In genomic region chr1:116314305-116314919, GRCh38 we compare ENCODE assay signal across 17 cellular contexts. TPM values are rescaled to one million over a fixed set of nuclear protein-coding genes. Genes with fewer than 3 reads are reported as not detected.
DNase-seq lines count a peak whose midpoint lies in the region; ATAC-seq, FAIRE-seq and TF ChIP-seq lines count a peak whose summit lies in the region.
"Had no signal": no experiment of that assay in that cellular context is flagged by ENCODE, and none has a peak within 500 bp of the region (broad histone marks: within the 10 kb centered on the region; RNA-seq: fewer than 3 reads in every experiment).

No MANE protein-coding gene starts in this region.

- peaks cover 30 to 47% (median 36%) of the 10 kb centered on the region in 4 donors for H3K4me1 Mint-ChIP-seq in naive thymus-derived CD8-positive, alpha-beta T cell

- H3K27me3 Mint-ChIP-seq in naive thymus-derived CD8-positive, alpha-beta T cell = no peaks in the 10 kb centered on the region

- no peaks in the 10 kb centered on the region for H3K9me3 ChIP-seq in K562 (replicated peaks; ENCODE audit: control insufficient read depth, insufficient read depth, low read depth, low read length)
- no peaks in the 10 kb centered on the region for H3K9me3 ChIP-seq in parathyroid adenoma (ENCODE audit: control insufficient read depth, low read length)
- H3K9me3 ChIP-seq: Caco-2, HAP-1 had no signal

- H3K27ac ChIP-seq in K562 (ENCODE audit: extremely low read depth, low read depth, low read length) = no peak overlapping the region
- H3K27ac ChIP-seq in parathyroid adenoma = peak overlapping the region; percentile 85
- H3K27ac ChIP-seq: KMS-11 had no signal

- POLR2A ChIA-PET in K562 (lab: Yijun Ruan, JAX) = interaction anchor here (0.6 kb wide), 1 partner anchor 380 kb away, joined by 3 read pairs; no protein-coding TSS in a partner anchor
- POLR2A ChIA-PET in naive thymus-derived CD8-positive, alpha-beta T cell (lab: Charles Lee) = no interaction called here

- TF ChIP-seq CTCF in K562 (IDR thresholded peaks at IDR 0.05 in 2 of 3, conservative IDR thresholded peaks at IDR 0.05 in 1 of 3; ENCODE audit: insufficient read depth in 2 of 3, low read depth in 1 of 3, low read length in 3 of 3) = no peak
- TF ChIP-seq CTCF in fibroblast of pulmonary artery (IDR thresholded peaks at IDR 0.05; ENCODE audit: low read length, missing control alignments) = no peak
- no peak for TF ChIP-seq CTCF in parathyroid adenoma (IDR thresholded peaks at IDR 0.05)

- H3K36me3 Mint-ChIP-seq in naive thymus-derived CD8-positive, alpha-beta T cell = no peaks in the 10 kb centered on the region

- H3K4me3 ChIP-seq in K562 (no peak overlapping the region), fibroblast of pulmonary artery (replicated peaks; ENCODE audit: low read depth, low read length) (no peak overlapping the region), parathyroid adenoma (ENCODE audit: low read depth, low read length) (no peak overlapping the region)
- H3K4me3 ChIP-seq: HAP-1 had no signal

- no peak overlapping the region for H3K4me3 Mint-ChIP-seq in naive thymus-derived CD8-positive, alpha-beta T cell

- H3K9me3 Mint-ChIP-seq in naive thymus-derived CD8-positive, alpha-beta T cell = no peaks in the 10 kb centered on the region

- H2AFZ ChIP-seq in K562 (ENCODE audit: low read depth, low read length) = no peak overlapping the region
- H2AFZ ChIP-seq in parathyroid adenoma = no peak overlapping the region

- H3K79me2 ChIP-seq in K562 (ENCODE audit: control insufficient read depth, insufficient read depth, low read length) (no peaks in the 10 kb centered on the region), parathyroid adenoma (no peaks in the 10 kb centered on the region)

- TF ChIP-seq EP300 in Ishikawa (IDR thresholded peaks at IDR 0.05; ENCODE audit: borderline replicate concordance) = no peak
- no peak for TF ChIP-seq EP300 in K562 (IDR thresholded peaks at IDR 0.05; ENCODE audit: low read length)

- DNase-seq in K562 (ENCODE audit: extremely low read depth in 1 of 4, low spot score in 3 of 4) = no peak
- peak; percentile 24 for DNase-seq in fibroblast of pulmonary artery (ENCODE audit: low read depth)
- no peak for DNase-seq in naive thymus-derived CD8-positive, alpha-beta T cell
- DNase-seq: Caco-2; DMS53; NCI-H1048; NCI-H146; NCI-H2081 treated with DMSO at 0.1 percent for 48 hours; NK-92 treated with Interleukin-12 subunit alpha and Interleukin-12 subunit beta, amount 100 ng/mL, for 24 hours; SHP77 had no signal

- no peak for FAIRE-seq in K562 (lab: Jason Lieb, UNC)

- H3K9ac ChIP-seq in K562 (ENCODE audit: insufficient read depth in 1 of 2, low read depth in 2 of 2, low read length in 2 of 2) (no peak overlapping the region), parathyroid adenoma (no peak overlapping the region)
- H3K9ac ChIP-seq: KMS-11 had no signal

- H3K27me3 ChIP-seq in K562 (ENCODE audit: control insufficient read depth in 2 of 2, insufficient read depth in 2 of 2, low read length in 2 of 2) = peaks cover 0 to 5% of the 10 kb centered on the region in 2 experiments; a peak in 2 of 5 replicates
- H3K27me3 ChIP-seq in parathyroid adenoma (ENCODE audit: control insufficient read depth, insufficient read depth, low read length) = no peaks in the 10 kb centered on the region

- ATAC-seq in K562 (no peak), GM21723 (IDR thresholded peaks at IDR 0.05; ENCODE audit: unreplicated experiment) (no peak), GM21717 (IDR thresholded peaks at IDR 0.05; ENCODE audit: unreplicated experiment) (no peak)
- ATAC-seq in naive thymus-derived CD8-positive, alpha-beta T cell = no peak
- ATAC-seq: SK-N-SH treated with all-trans-retinoic acid at 6 μM for 48 hours had no signal

- in situ Hi-C loops in K562 (cut with MboI) = no loop called here

- intact Hi-C loops in K562 (cut with micrococcal nuclease) = no loop called here

- H3K36me3 ChIP-seq in K562 (ENCODE audit: control insufficient read depth, insufficient read depth, low read length) = no peaks in the 10 kb centered on the region
- H3K36me3 ChIP-seq in parathyroid adenoma (ENCODE audit: control insufficient read depth, insufficient read depth, low read length) = no peaks in the 10 kb centered on the region
- H3K36me3 ChIP-seq: HAP-1 had no signal

- peaks cover 0 to 11% of the 10 kb centered on the region in 2 experiments; a peak in 3 of 5 replicates for H3K4me1 ChIP-seq in K562 (replicated peaks in 1 of 2; ENCODE audit: control insufficient read depth in 2 of 2, insufficient read depth in 2 of 2, low read length in 2 of 2)
- H3K4me1 ChIP-seq in parathyroid adenoma = peaks cover 42% of the 10 kb centered on the region

- H3K9me1 ChIP-seq in K562 (ENCODE audit: control insufficient read depth, insufficient read depth, low read length) = no peaks in the 10 kb centered on the region

- TF ChIP-seq POLR2A in K562 (conservative IDR thresholded peaks at IDR 0.05) = no peak

- no peaks in the 10 kb centered on the region for H4K20me1 ChIP-seq in K562 (replicated peaks; ENCODE audit: control insufficient read depth, insufficient read depth, low read length)

- WGBS in K562 (ENCODE audit: insufficient coverage, low coverage, missing lambda C conversion rate) = 21% methylated on average over 5 of the region's 5 CpGs

- CTCF ChIA-PET in K562 (lab: Yijun Ruan, JAX; ENCODE audit: low intra/inter-chr PET ratio) = no interaction called here

- no peak overlapping the region for H3K27ac Mint-ChIP-seq in naive thymus-derived CD8-positive, alpha-beta T cell

- no peak overlapping the region for H3K4me2 ChIP-seq in K562 (ENCODE audit: insufficient read depth, low read length)
- no peak overlapping the region for H3K4me2 ChIP-seq in parathyroid adenoma (ENCODE audit: low read length)
- H3K4me2 ChIP-seq: KMS-11 had no signal

- BruUV-seq in K562 (replicated peaks; lab: Mats Ljungman, UMichigan) = no TSS peak

- TF ChIP-seq RAD21 in Ishikawa (IDR thresholded peaks at IDR 0.05; ENCODE audit: low read depth) = no peak
- no peak for TF ChIP-seq RAD21 in K562 (CRISPR knock-in tag; conservative IDR thresholded peaks at IDR 0.05 in 1 of 2, IDR thresholded peaks at IDR 0.05 in 1 of 2)

TF ChIP-seq in Ishikawa, 13 proteins besides CTCF, POLR2A, EP300 and RAD21:
- TF ChIP-seq CEBPB (IDR thresholded peaks at IDR 0.05) (peak; percentile 65; the same call in 1 of the 2 replicates), NFIC (IDR thresholded peaks at IDR 0.05) (no peak)
TF ChIP-seq in Ishikawa: peak in this region for 1.

TF ChIP-seq in K562, 482 proteins besides CTCF, POLR2A, EP300 and RAD21 (continues in another document):
- TF ChIP-seq CEBPZ (IDR thresholded peaks at IDR 0.05; ENCODE audit: borderline replicate concordance, low read depth, low read length) = no peak

RNA-seq across cellular contexts. Expression of gene ATP1A1, which starts 58.6 kb away (rescaled TPM):
- 725 and 867 TPM in 2 replicates for total RNA-seq in K562 (2011; cell fraction: chromatin; rRNA removed; ENCODE audit: low replicate concordance)
- 1,035 and 1,106 TPM in 2 replicates for total RNA-seq in K562 (2011; cell fraction: nucleolus; rRNA removed)
- 881 and 968 TPM in 2 replicates for total RNA-seq in K562 (2011; cell fraction: nucleoplasm; rRNA removed)
- 234 and 262 TPM in 2 replicates for total RNA-seq in K562 (2014; rRNA removed)
- total RNA-seq in K562 (2014; rRNA removed; fragmentation: Illumina TruSeq; extraction: Trizol) = 109 and 122 TPM in 2 replicates
- 99.3 and 103 TPM in 2 replicates for total RNA-seq in K562 (2015; rRNA removed; fragmentation: Illumina TruSeq; extraction: Trizol)
- total RNA-seq in K562 (2021) = 319 and 354 TPM in 2 replicates
- 358 and 513 TPM in 2 replicates for polyA plus RNA-seq in K562 (2011; rRNA removed)
- 378 and 399 TPM in 2 replicates for polyA plus RNA-seq in K562 (2011; cell fraction: cytosol; rRNA removed)
- polyA plus RNA-seq in K562 (2011; cell fraction: nucleus; rRNA removed) = 255 and 257 TPM in 2 replicates
- polyA plus RNA-seq in K562 (2012) = 185 and 295 TPM in 2 replicates
- 358 and 388 TPM in 2 replicates for polyA plus RNA-seq in K562 (2014; fragmentation: Illumina TruSeq; extraction: Trizol)
- 100 to 1,000 TPM; 113 to 135 TPM for polyA plus RNA-seq in K562 (2014; fragmentation: Nextera tagmentation; extraction: Ambion mirVana)
- 261 and 293 TPM in 2 replicates for polyA plus RNA-seq in K562 (2014; rRNA removed)
- 616 and 874 TPM in 2 replicates for polyA minus RNA-seq in K562 (2011; rRNA and poly(A)+ RNA removed)
- 258 and 300 TPM in 2 replicates for polyA minus RNA-seq in K562 (2011; cell fraction: cytosol; rRNA and poly(A)+ RNA removed)
- 138 and 192 TPM in 2 replicates for polyA minus RNA-seq in K562 (2011; cell fraction: nucleus; rRNA and poly(A)+ RNA removed)
- 100 to 1,000 TPM; 248 to 261 TPM for total RNA-seq in naive thymus-derived CD8-positive, alpha-beta T cell
- 10 to 100 TPM; 59.1 to 65.0 (median 60.6) TPM for polyA plus RNA-seq in naive thymus-derived CD8-positive, alpha-beta T cell
